ENCODE assay signal across 18 cellular contexts in the genomic region with DNA sequence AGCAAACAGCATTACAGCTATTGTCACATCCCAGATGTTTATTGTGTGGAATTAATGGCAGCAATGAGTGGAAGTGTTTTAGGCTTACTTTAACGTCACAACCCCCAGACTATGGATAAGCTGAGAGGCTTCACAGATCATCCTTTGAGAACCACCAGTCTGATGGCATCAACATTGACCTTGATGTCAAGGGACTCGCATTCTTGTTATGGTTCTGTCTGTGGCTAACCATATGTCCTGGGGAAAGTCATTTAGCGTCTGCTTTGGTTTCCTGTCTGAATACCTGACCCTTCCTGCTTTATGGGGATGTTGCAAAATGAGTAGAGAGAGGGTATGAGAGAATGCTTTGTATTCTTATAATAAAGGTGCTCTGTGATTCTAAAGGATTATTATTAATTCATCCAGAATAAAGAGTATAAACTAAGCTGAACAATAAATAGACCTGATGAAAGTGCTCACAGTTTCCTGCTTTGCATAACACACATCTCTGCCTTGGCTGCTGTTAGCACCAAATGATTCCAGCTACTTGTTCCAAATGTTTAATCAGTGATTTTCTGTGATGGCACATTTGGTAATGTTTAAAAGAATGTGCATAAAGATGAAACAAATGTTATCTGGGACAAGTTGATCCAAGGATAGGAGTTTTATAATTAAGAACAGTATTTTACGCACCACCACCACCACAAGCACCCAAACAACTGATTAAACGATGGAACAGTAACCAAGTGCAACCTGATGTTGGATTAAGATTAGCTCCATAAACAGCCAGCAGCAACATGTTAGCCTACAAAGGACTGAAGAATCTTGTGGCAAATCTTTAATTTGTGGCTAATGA.
A peak's percentile ranks its signal among the peaks of the same experiment; 100 is the strongest.
DNase-seq lines count a peak whose midpoint lies in the region; ATAC-seq and TF ChIP-seq lines count a peak whose summit lies in the region.
"Had no signal": no experiment of that assay in that cellular context is flagged by ENCODE, and none has a peak within 500 bp of the region (broad histone marks: within the 10 kb centered on the region; RNA-seq: fewer than 3 reads in every experiment).

No MANE protein-coding gene starts in this region.

- no peak overlapping the region for H2AK9ac ChIP-seq in IMR-90 (replicated peaks; ENCODE audit: low read depth, low read length, poor library complexity)

- peak overlapping the region; percentile 91 for H2BK15ac ChIP-seq in IMR-90 (ENCODE audit: low read depth, low read length)

- no peak overlapping the region; the same call in 1 of the 2 replicates for H4K91ac ChIP-seq in IMR-90 (ENCODE audit: insufficient read depth, low read depth, low read length)

- no peak overlapping the region for H3K56ac ChIP-seq in IMR-90 (ENCODE audit: extremely low read depth, insufficient read depth, low read length)

- H3K9me1 ChIP-seq in IMR-90 (ENCODE audit: insufficient read depth, low read length): peaks cover 8% of the 10 kb centered on the region

- peaks cover 37% of the 10 kb centered on the region for H3F3A ChIP-seq in neural progenitor cell (ENCODE audit: low read depth)

- no peaks in the 10 kb centered on the region for H3K9me3 Mint-ChIP-seq in neural progenitor cell
- H3K9me3 Mint-ChIP-seq: neural crest cell; T-helper 1 cell treated with Interleukin-12 subunit alpha and Interleukin-12 subunit beta and Interleukin-4 antibody, amounts not matched to agents 30 μg/mL and 1 μg/mL, for 36 hours had no signal

- 0 out of 2 replicates have a peak overlapping the region, but pooled peaks have one; percentile 23 for H3K23ac ChIP-seq in IMR-90 (ENCODE audit: low read depth, low read length)

- H3K36me3 Mint-ChIP-seq in neural progenitor cell: no peaks in the 10 kb centered on the region

- H3K36me3 ChIP-seq in IMR-90 (ENCODE audit: control insufficient read depth, insufficient read depth, low read length) (no peaks in the 10 kb centered on the region), mammary epithelial cell (ENCODE audit: insufficient read depth, low read length) (no peaks in the 10 kb centered on the region), neural progenitor cell (no peaks in the 10 kb centered on the region)
- H3K36me3 ChIP-seq: transverse colon had no signal

- no peaks in the 10 kb centered on the region for H3K27me3 Mint-ChIP-seq in neural progenitor cell (ENCODE audit: insufficient read depth, low read depth)

- no peaks in the 10 kb centered on the region for H3K79me1 ChIP-seq in IMR-90 (ENCODE audit: low read depth in 1 of 2, low read length in 2 of 2)

- peak overlapping the region; percentile 30; the same call in 1 of the 2 replicates for H3K4ac ChIP-seq in IMR-90 (ENCODE audit: low read depth, low read length)

- intact Hi-C loops in IMR-90 (cut with micrococcal nuclease) (no loop called here), mammary epithelial cell (cut with micrococcal nuclease) (no loop called here)

- H4K8ac ChIP-seq in IMR-90 (ENCODE audit: low read depth in 2 of 2, low read length in 2 of 2): peak overlapping the region in 1 of 2 experiments; percentile 42; a peak in 1 of 4 replicates

- H2BK5ac ChIP-seq in IMR-90 (ENCODE audit: low read depth, low read length, poor library complexity, severe bottlenecking): no peak overlapping the region

- peak; percentile 33 for DNase-seq in AG04449 (ENCODE audit: low read depth, low spot score)
- DNase-seq in IMR-90: peak; percentile 61
- DNase-seq in mammary epithelial cell: peak; percentile 73
- DNase-seq in left lobe of liver (ENCODE audit: low spot score): no peak
- DNase-seq in neural progenitor cell (ENCODE audit: low spot score): no peak
- no peak for DNase-seq in activated CD4-positive, alpha-beta T cell treated with anti-CD3 and anti-CD28 coated beads, Interleukin-2, amount 50 U/mL, for 1 hour
- no peak for DNase-seq in activated CD4-positive, CD25-positive, alpha-beta regulatory T cell treated with anti-CD3 and anti-CD28 coated beads, Interleukin-2, amount 50 U/mL, for 72 hours
- DNase-seq in germinal center (ENCODE audit: low spot score): no peak
- DNase-seq: activated gamma-delta T cell treated with Interleukin-2 at 50 U/mL for 16 hours, foreskin melanocyte, GOT3, left colon, NCI-H1092, PC-9, transverse colon had no signal

- no CpG with 5 or more reads among the region's 5 CpGs for WGBS in IMR-90 (ENCODE audit: extremely low coverage in 2 of 2, insufficient read length in 1 of 2), 2 experiments
- WGBS in mammary epithelial cell (ENCODE audit: low coverage, missing lambda C conversion rate): 7% methylated on average over 5 of the region's 5 CpGs

- peak overlapping the region; percentile 64 for H2BK20ac ChIP-seq in IMR-90 (ENCODE audit: low read depth, low read length)

- peak overlapping the region; percentile 67; the same call in 1 of the 2 replicates for H4K5ac ChIP-seq in IMR-90 (ENCODE audit: low read depth, low read length)

- ATAC-seq in IMR-90 (ENCODE audit: low read depth) (no peak), left lobe of liver (peak; percentile 25)
- ATAC-seq: A549 had no signal

- CTCF ChIA-PET in AG04449 (lab: Yijun Ruan, JAX): no interaction called here
- CTCF ChIA-PET in IMR-90 (lab: Yijun Ruan, JAX): interaction anchor here (0.7 kb wide), 1 partner anchor 8 kb away, joined by 3 read pairs; no protein-coding TSS in a partner anchor
- CTCF ChIA-PET in mammary epithelial cell (lab: Charles Lee; ENCODE audit: low non-redundant PET): no interaction called here

- H2AFZ ChIP-seq in IMR-90 (replicated peaks; ENCODE audit: low read length, poor library complexity) (peak overlapping the region; percentile 58), mammary epithelial cell (ENCODE audit: low read depth, low read length) (peak overlapping the region; percentile 77), neural progenitor cell (replicated peaks) (no peak overlapping the region)
- H2AFZ ChIP-seq: PC-9 had no signal

- in situ Hi-C loops in IMR-90 (cut with MboI; ENCODE audit: low sequenced_read_pairs) (no loop called here), mammary epithelial cell (cut with MboI; ENCODE audit: low sequenced_read_pairs in 2 of 2) (no loop called here)

- H3K4me2 ChIP-seq in IMR-90 (ENCODE audit: low read depth, low read length) (no peak overlapping the region; the same call in 1 of the 2 replicates), mammary epithelial cell (ENCODE audit: insufficient read depth, low read depth, low read length) (peak overlapping the region; percentile 4), neural progenitor cell (no peak overlapping the region)
- H3K4me2 ChIP-seq: A549, PC-9 had no signal

- dilution Hi-C loops in IMR-90 (cut with HindIII; ENCODE audit: low sequenced_read_pairs, unreplicated experiment) (no loop called here), mammary epithelial cell (cut with HindIII; ENCODE audit: low sequenced_read_pairs) (no loop called here)

- no peaks in the 10 kb centered on the region; the same call in 1 of the 2 replicates for H4K20me1 ChIP-seq in IMR-90 (ENCODE audit: insufficient read depth, low read length)
- H4K20me1 ChIP-seq in mammary epithelial cell (ENCODE audit: insufficient read depth, low read length): no peaks in the 10 kb centered on the region
- no peaks in the 10 kb centered on the region for H4K20me1 ChIP-seq in neural progenitor cell (ENCODE audit: low read depth)

- TF ChIP-seq CTCF in AG04449 (IDR thresholded peaks at IDR 0.05; ENCODE audit: insufficient read depth, low read length, missing control alignments): no peak
- no peak for TF ChIP-seq CTCF in IMR-90 (conservative IDR thresholded peaks at IDR 0.05; ENCODE audit: low read depth, low read length)
- no peak for TF ChIP-seq CTCF in mammary epithelial cell (conservative IDR thresholded peaks at IDR 0.05 in 1 of 2, IDR thresholded peaks at IDR 0.05 in 1 of 2; ENCODE audit: extremely low read depth in 1 of 2, insufficient read depth in 1 of 2, low read depth in 1 of 2, low read length in 2 of 2)
- TF ChIP-seq CTCF in neural progenitor cell (IDR thresholded peaks at IDR 0.05): no peak

- H3K9me3 ChIP-seq in IMR-90 (ENCODE audit: control insufficient read depth, insufficient read depth, low read length): no peaks in the 10 kb centered on the region
- no peaks in the 10 kb centered on the region for H3K9me3 ChIP-seq in mammary epithelial cell (replicated peaks; ENCODE audit: insufficient read depth, low read length)
- H3K9me3 ChIP-seq in neural progenitor cell (ENCODE audit: low read depth): no peaks in the 10 kb centered on the region
- H3K9me3 ChIP-seq: A549, transverse colon had no signal

- no peak overlapping the region for H3K4me3 ChIP-seq in AG04449 (ENCODE audit: low read depth, low read length)
- H3K4me3 ChIP-seq in IMR-90 (ENCODE audit: insufficient read depth, low read depth, low read length): no peak overlapping the region
- H3K4me3 ChIP-seq in mammary epithelial cell (replicated peaks in 1 of 3; ENCODE audit: insufficient read depth in 1 of 3, low read depth in 2 of 3, low read length in 3 of 3): no peak overlapping the region
- H3K4me3 ChIP-seq in neural progenitor cell: no peak overlapping the region
- H3K4me3 ChIP-seq: A549, PC-9, transverse colon had no signal

- peak overlapping the region; percentile 52 for H2AK5ac ChIP-seq in IMR-90 (ENCODE audit: low read depth, low read length)

- BruUV-seq in IMR-90 (replicated peaks; lab: Mats Ljungman, UMichigan) (no TSS peak), mammary epithelial cell (replicated peaks; lab: Mats Ljungman, UMichigan) (no TSS peak)

- H3K18ac ChIP-seq in IMR-90 (ENCODE audit: low read depth, low read length): peak overlapping the region; percentile 69; the same call in 1 of the 2 replicates

- no peak for TF ChIP-seq RAD21 in IMR-90 (IDR thresholded peaks at IDR 0.05; ENCODE audit: low read length)

- H3K14ac ChIP-seq in IMR-90 (replicated peaks; ENCODE audit: low read depth, low read length): peak overlapping the region; percentile 58; the same call in 1 of the 2 replicates

- H3K4me3 Mint-ChIP-seq in neural progenitor cell: no peak overlapping the region
- H3K4me3 Mint-ChIP-seq: neural crest cell; T-helper 1 cell treated with Interleukin-12 subunit alpha and Interleukin-12 subunit beta and Interleukin-4 antibody, amounts not matched to agents 30 μg/mL and 1 μg/mL, for 36 hours had no signal

- no peak overlapping the region for H3K27ac Mint-ChIP-seq in neural progenitor cell
- H3K27ac Mint-ChIP-seq: T-helper 1 cell treated with Interleukin-12 subunit alpha and Interleukin-12 subunit beta and Interleukin-4 antibody, amounts not matched to agents 30 μg/mL and 1 μg/mL, for 36 hours had no signal

- H3K79me2 ChIP-seq in mammary epithelial cell (ENCODE audit: insufficient read depth, low read length) (no peaks in the 10 kb centered on the region), neural progenitor cell (ENCODE audit: low read depth) (no peaks in the 10 kb centered on the region)

- H3K27ac ChIP-seq in IMR-90 (ENCODE audit: insufficient read depth, low read length) (no peak overlapping the region), mammary epithelial cell (ENCODE audit: insufficient read depth, low read depth, low read length) (no peak overlapping the region), neural progenitor cell (no peak overlapping the region)
- H3K27ac ChIP-seq: A549, PC-9 had no signal

- H3K9ac ChIP-seq in IMR-90 (ENCODE audit: low read depth, low read length) (no peak overlapping the region), mammary epithelial cell (ENCODE audit: insufficient read depth, low read length) (no peak overlapping the region), neural progenitor cell (no peak overlapping the region)

- H3K27me3 ChIP-seq in IMR-90 (ENCODE audit: control insufficient read depth, insufficient read depth, low read length) (no peaks in the 10 kb centered on the region), mammary epithelial cell (ENCODE audit: insufficient read depth, low read length) (no peaks in the 10 kb centered on the region), neural progenitor cell (no peaks in the 10 kb centered on the region)
- H3K27me3 ChIP-seq: transverse colon had no signal

- peaks cover 22% of the 10 kb centered on the region for H3K4me1 Mint-ChIP-seq in neural progenitor cell

- no peak for TF ChIP-seq POLR2A in IMR-90 (IDR thresholded peaks at IDR 0.05; ENCODE audit: low read depth, low read length)

- POLR2A ChIA-PET in AG04449 (lab: Yijun Ruan, JAX): no interaction called here
- POLR2A ChIA-PET in IMR-90 (lab: Charles Lee; ENCODE audit: unreplicated experiment): no interaction called here

- H3K4me1 ChIP-seq in IMR-90 (ENCODE audit: control insufficient read depth, insufficient read depth, low read length): peaks cover 17% of the 10 kb centered on the region
- peaks cover 37% of the 10 kb centered on the region for H3K4me1 ChIP-seq in mammary epithelial cell (ENCODE audit: insufficient read depth, low read length)
- H3K4me1 ChIP-seq in neural progenitor cell: peaks cover 44% of the 10 kb centered on the region

- peak overlapping the region; percentile 60 for H2BK120ac ChIP-seq in IMR-90 (ENCODE audit: low read depth, low read length)

Comparison
In these comparisons a context has a peak if more than half of its experiments do, and no peak if none do; other contexts are left out.
1. DNase-seq: peak in AG04449 (single experiment), IMR-90 (single experiment) and mammary epithelial cell (single experiment); none in left lobe of liver (single experiment), neural progenitor cell (single experiment), activated CD4-positive, alpha-beta T cell treated with anti-CD3 and anti-CD28 coated beads, Interleukin-2, amount 50 U/mL, for 1 hour (single experiment), activated CD4-positive, CD25-positive, alpha-beta regulatory T cell treated with anti-CD3 and anti-CD28 coated beads, Interleukin-2, amount 50 U/mL, for 72 hours (single experiment) and germinal center (single experiment).